In genomic region chr22:31425331-31426050, GRCh38 we compare ENCODE assay signal across 26 cellular contexts. TPM values are rescaled to one million over a fixed set of nuclear protein-coding genes. Genes with fewer than 3 reads are reported as not detected.
DNase-seq lines count a peak whose midpoint lies in the region; ATAC-seq and TF ChIP-seq lines count a peak whose summit lies in the region.
"Had no signal": no experiment of that assay in that cellular context is flagged by ENCODE, and none has a peak within 500 bp of the region (broad histone marks: within the 10 kb centered on the region; RNA-seq: fewer than 3 reads in every experiment).

No MANE protein-coding gene starts in this region.

- BruUV-seq in MCF 10A (replicated peaks; lab: Mats Ljungman, UMichigan) (no TSS peak), mammary epithelial cell (replicated peaks; lab: Mats Ljungman, UMichigan) (no TSS peak)

- POLR2A ChIA-PET in MCF 10A (lab: Yijun Ruan, JAX) = no interaction called here

- no peaks in the 10 kb centered on the region for H3K27me3 ChIP-seq in mammary epithelial cell (ENCODE audit: insufficient read depth, low read length)
- no peaks in the 10 kb centered on the region for H3K27me3 ChIP-seq in testis
- H3K27me3 ChIP-seq: MG63 had no signal

- no peak overlapping the region for H3K9ac ChIP-seq in mammary epithelial cell (ENCODE audit: insufficient read depth, low read length)

- dilution Hi-C loops in mammary epithelial cell (cut with HindIII; ENCODE audit: low sequenced_read_pairs) = loop anchor here (5.0 kb wide), 1 partner anchor 42 kb away; no protein-coding TSS in a partner anchor

- intact Hi-C loops in MCF 10A (cut with micrococcal nuclease) = no loop called here
- intact Hi-C loops in mammary epithelial cell (cut with micrococcal nuclease) = no loop called here
- intact Hi-C loops in testis (cut with DNase I; ENCODE audit: low total_unique reads) = no loop called here

- H3K36me3 ChIP-seq in mammary epithelial cell (ENCODE audit: insufficient read depth, low read length) (peaks cover 48% of the 10 kb centered on the region), testis (ENCODE audit: low read depth, missing control alignments) (no peaks in the 10 kb centered on the region)

- H3K9me3 ChIP-seq in mammary epithelial cell (replicated peaks; ENCODE audit: insufficient read depth, low read length) (no peaks in the 10 kb centered on the region), testis (no peaks in the 10 kb centered on the region)
- H3K9me3 ChIP-seq: MG63 had no signal

- H3K79me2 ChIP-seq in mammary epithelial cell (ENCODE audit: insufficient read depth, low read length) = peaks cover 6% of the 10 kb centered on the region

- H3K27ac ChIP-seq in mammary epithelial cell (ENCODE audit: insufficient read depth, low read depth, low read length) (no peak overlapping the region), testis (no peak overlapping the region)
- H3K27ac ChIP-seq: C4-2B, skin epidermis had no signal

- TF ChIP-seq POLR2A in testis (IDR thresholded peaks at IDR 0.05) = no peak

- no peak overlapping the region for H3K4me2 ChIP-seq in mammary epithelial cell (ENCODE audit: insufficient read depth, low read depth, low read length)

- ATAC-seq in esophagus mucosa = peak; percentile 31
- ATAC-seq in GM21529 (IDR thresholded peaks at IDR 0.05; ENCODE audit: unreplicated experiment) = no peak
- ATAC-seq in GM18858 (IDR thresholded peaks at IDR 0.05; ENCODE audit: unreplicated experiment) = no peak
- ATAC-seq: activated CD8-positive, alpha-beta memory T cell treated with anti-CD3 and anti-CD28 coated beads, Interleukin-2, amount 10 ng/mL, durations not matched to agents 7 days and 5 days; left cardiac atrium had no signal

- H3K27me3 Mint-ChIP-seq in MCF 10A (ENCODE audit: insufficient read depth, unreplicated experiment) = no peaks in the 10 kb centered on the region
- H3K27me3 Mint-ChIP-seq: activated CD8-positive, alpha-beta memory T cell treated with anti-CD3 and anti-CD28 coated beads, Interleukin-2, amount 10 ng/mL, durations not matched to agents 7 days and 5 days; brain had no signal

- peaks cover 100% of the 10 kb centered on the region for H3K36me3 Mint-ChIP-seq in MCF 10A (ENCODE audit: insufficient read depth, unreplicated experiment)

- DNase-seq in MCF 10A (ENCODE audit: unreplicated experiment) (no peak), mammary epithelial cell (no peak), LHCN-M2 (ENCODE audit: low read depth) (peak; percentile 5), testis (peak; percentile 24), HuH-7 (ENCODE audit: low spot score) (no peak)
- DNase-seq: activated CD4-positive, alpha-beta T cell treated with anti-CD3 and anti-CD28 coated beads for 48 hours; activated CD8-positive, alpha-beta memory T cell treated with anti-CD3 and anti-CD28 coated beads, Interleukin-2, amount 10 ng/mL, durations not matched to agents 7 days and 5 days; KBM-7; left cardiac atrium; MG63; NCI-H1105; NCI-H187 treated with DMSO at 0.1 percent for 48 hours; NCI-H2171; retina; stimulated activated naive CD4-positive, alpha-beta T cell; SW 1271; T-helper 9 cell had no signal

- H2AFZ ChIP-seq in mammary epithelial cell (ENCODE audit: low read depth, low read length) = no peak overlapping the region

- H3K4me3 ChIP-seq in mammary epithelial cell (replicated peaks in 1 of 3; ENCODE audit: insufficient read depth in 1 of 3, low read depth in 2 of 3, low read length in 3 of 3) (no peak overlapping the region), testis (no peak overlapping the region)
- H3K4me3 ChIP-seq: lung, MG63, skin epidermis had no signal

- no peaks in the 10 kb centered on the region for H4K20me1 ChIP-seq in mammary epithelial cell (ENCODE audit: insufficient read depth, low read length)

- peak overlapping the region; percentile 19 for H3K27ac Mint-ChIP-seq in MCF 10A (ENCODE audit: low read depth, unreplicated experiment)
- H3K27ac Mint-ChIP-seq: activated CD8-positive, alpha-beta memory T cell treated with anti-CD3 and anti-CD28 coated beads, Interleukin-2, amount 10 ng/mL, durations not matched to agents 7 days and 5 days; activated T-helper 1 cell treated with anti-CD3 and anti-CD28 coated beads, Interleukin-12 subunit alpha, Interleukin-12 subunit beta, Interleukin-2, Interleukin-4 antibody, amounts not matched to agents 30 ng/mL and 10 ng/mL and 1 ng/mL, durations not matched to agents 14 hours and 24 hours and 36 hours; nephron had no signal

- in situ Hi-C loops in mammary epithelial cell (cut with MboI; ENCODE audit: low sequenced_read_pairs in 2 of 2) = no loop called here

- no peaks in the 10 kb centered on the region for H3K9me3 Mint-ChIP-seq in MCF 10A (ENCODE audit: unreplicated experiment)
- H3K9me3 Mint-ChIP-seq: activated T-helper 1 cell treated with anti-CD3 and anti-CD28 coated beads, Interleukin-12 subunit alpha, Interleukin-12 subunit beta, Interleukin-2, Interleukin-4 antibody, amounts not matched to agents 30 ng/mL and 10 ng/mL and 1 ng/mL, durations not matched to agents 14 hours and 24 hours and 36 hours; brain; nephron had no signal

- H3K4me1 Mint-ChIP-seq in MCF 10A (ENCODE audit: insufficient read depth, unreplicated experiment) = no peaks in the 10 kb centered on the region
- H3K4me1 Mint-ChIP-seq: activated CD8-positive, alpha-beta memory T cell treated with anti-CD3 and anti-CD28 coated beads, Interleukin-2, amount 10 ng/mL, durations not matched to agents 7 days and 5 days; brain; nephron had no signal

- no peak overlapping the region for H3K4me3 Mint-ChIP-seq in MCF 10A (ENCODE audit: unreplicated experiment)
- H3K4me3 Mint-ChIP-seq: activated CD8-positive, alpha-beta memory T cell treated with anti-CD3 and anti-CD28 coated beads, Interleukin-2, amount 10 ng/mL, durations not matched to agents 7 days and 5 days; activated T-helper 1 cell treated with anti-CD3 and anti-CD28 coated beads, Interleukin-12 subunit alpha, Interleukin-12 subunit beta, Interleukin-2, Interleukin-4 antibody, amounts not matched to agents 30 ng/mL and 10 ng/mL and 1 ng/mL, durations not matched to agents 14 hours and 24 hours and 36 hours; brain; nephron had no signal

- H3K4me1 ChIP-seq in mammary epithelial cell (ENCODE audit: insufficient read depth, low read length) (no peaks in the 10 kb centered on the region), testis (no peaks in the 10 kb centered on the region)

- CTCF ChIA-PET in MCF 10A (lab: Yijun Ruan, JAX) = no interaction called here
- CTCF ChIA-PET in mammary epithelial cell (lab: Charles Lee; ENCODE audit: low non-redundant PET) = no interaction called here

- WGBS in mammary epithelial cell (ENCODE audit: low coverage, missing lambda C conversion rate) = 87% methylated on average over 7 of the region's 9 CpGs
- 62 to 78% methylated on average over 9 of the region's 9 CpGs for WGBS in testis, 2 donors

- TF ChIP-seq CTCF in MCF 10A (IDR thresholded peaks at IDR 0.05; ENCODE audit: unreplicated experiment) (no peak), mammary epithelial cell (conservative IDR thresholded peaks at IDR 0.05 in 1 of 2, IDR thresholded peaks at IDR 0.05 in 1 of 2; ENCODE audit: extremely low read depth in 1 of 2, insufficient read depth in 1 of 2, low read depth in 1 of 2, low read length in 2 of 2) (no peak), testis (IDR thresholded peaks at IDR 0.05) (no peak)

RNA-seq across cellular contexts. Expression of gene DRG1, which starts 26.1 kb away (rescaled TPM):
- total RNA-seq in MCF 10A (2022) (84.8 and 101 TPM in 2 replicates), mammary epithelial cell (10 to 100 TPM; 64.8 to 65.3 TPM), LHCN-M2 (2014; rRNA removed) (99.8 and 102 TPM in 2 replicates), esophagus mucosa (38.1 TPM), testis (100 to 1,000 TPM; 148 to 165 TPM)
- polyA plus RNA-seq in mammary epithelial cell (67.0 TPM), testis (ENCODE audit: insufficient read depth, low read depth, low replicate concordance) (399 TPM)
- polyA minus RNA-seq in mammary epithelial cell = 56.5 TPM
- 74.4 TPM for polyA plus RNA-seq in LHCN-M2 (2012)

Comparison
In these comparisons a context has a peak if more than half of its experiments do, and no peak if none do; other contexts are left out.
1. DNase-seq: peak in LHCN-M2 (single experiment) and testis (single experiment); none in MCF 10A (single experiment), mammary epithelial cell (single experiment) and HuH-7 (single experiment).